ENCODE assay signal across 10 cellular contexts in the genomic region with DNA sequence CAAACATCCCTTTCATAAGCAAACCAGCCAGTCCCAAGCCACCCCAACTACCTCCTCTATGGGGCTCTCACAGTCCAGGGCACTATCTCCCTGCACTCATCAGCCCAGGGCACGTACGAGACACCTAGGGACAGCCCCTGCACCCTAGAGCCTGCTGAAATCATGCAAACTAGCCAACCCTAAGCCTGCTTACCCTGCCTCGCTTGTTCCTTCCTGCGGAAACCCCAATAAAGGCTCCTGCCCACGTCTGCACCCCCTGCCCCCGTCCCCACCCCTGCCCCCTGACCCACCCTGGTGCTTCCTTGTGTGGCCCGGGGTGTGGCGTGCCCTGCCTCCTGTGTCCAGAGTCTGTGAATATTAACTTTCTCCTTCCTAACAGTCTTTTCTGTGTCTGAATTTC.
DNase-seq lines count a peak whose midpoint lies in the region; ATAC-seq and TF ChIP-seq lines count a peak whose summit lies in the region.
"Had no signal": no experiment of that assay in that cellular context is flagged by ENCODE, and none has a peak within 500 bp of the region (broad histone marks: within the 10 kb centered on the region; RNA-seq: fewer than 3 reads in every experiment).

No MANE protein-coding gene starts in this region.

- H3K4me3 Mint-ChIP-seq in CD8-positive, alpha-beta memory T cell, result peak overlapping the region; percentile 22 to 77 (median 65)

- H3K27me3 Mint-ChIP-seq in CD8-positive, alpha-beta memory T cell, result no peaks in the 10 kb centered on the region

- H3K9me3 Mint-ChIP-seq in CD8-positive, alpha-beta memory T cell, result no peaks in the 10 kb centered on the region

- peak overlapping the region in 3 of 8 donors; percentile 29 to 69 (median 64) for H3K27ac Mint-ChIP-seq in CD8-positive, alpha-beta memory T cell

- CTCF ChIA-PET in CD8-positive, alpha-beta memory T cell (lab: Charles Lee), result no interaction called here

- POLR2A ChIA-PET in CD8-positive, alpha-beta memory T cell (lab: Charles Lee), result interaction anchor here (0.7 kb wide), 1 partner anchor 29 kb away, joined by 3 read pairs; no protein-coding TSS in a partner anchor

- no peaks in the 10 kb centered on the region for H3K36me3 Mint-ChIP-seq in CD8-positive, alpha-beta memory T cell

- no peaks in the 10 kb centered on the region for H3K27me3 ChIP-seq in CD8-positive, alpha-beta memory T cell (ENCODE audit: insufficient read depth, low read length, poor library complexity, severe bottlenecking)
- H3K27me3 ChIP-seq in colonic mucosa (no peaks in the 10 kb centered on the region), adrenal gland (no peaks in the 10 kb centered on the region)
- H3K27me3 ChIP-seq: upper lobe of right lung had no signal

- no peak overlapping the region for H3K27ac ChIP-seq in CD8-positive, alpha-beta memory T cell (ENCODE audit: low read depth, low read length)
- no peak overlapping the region for H3K27ac ChIP-seq in colonic mucosa
- H3K27ac ChIP-seq in adrenal gland, result no peak overlapping the region
- H3K27ac ChIP-seq: coronary artery, upper lobe of right lung had no signal

- peak in 3 of 5 donors; percentile 5 to 36 (median 10) for DNase-seq in CD8-positive, alpha-beta memory T cell
- peak; percentile 45 for DNase-seq in colonic mucosa
- DNase-seq in NCI-H2029 treated with DMSO at 0.1 percent for 48 hours (lab: John Stamatoyannopoulos, UW), result no peak
- no peak for DNase-seq in adrenal gland
- no peak for DNase-seq in SKM-1 (lab: John Stamatoyannopoulos, UW; ENCODE audit: unreplicated experiment)
- no peak for DNase-seq in AG20443 (ENCODE audit: low spot score)
- DNase-seq: upper lobe of right lung had no signal

- H3K36me3 ChIP-seq in CD8-positive, alpha-beta memory T cell (ENCODE audit: insufficient read depth, low read length), result no peaks in the 10 kb centered on the region
- no peaks in the 10 kb centered on the region for H3K36me3 ChIP-seq in colonic mucosa
- no peaks in the 10 kb centered on the region for H3K36me3 ChIP-seq in adrenal gland (replicated peaks in 1 of 2)
- H3K36me3 ChIP-seq: upper lobe of right lung had no signal

- no peaks in the 10 kb centered on the region for H3K9me3 ChIP-seq in CD8-positive, alpha-beta memory T cell (ENCODE audit: low read length)
- no peaks in the 10 kb centered on the region for H3K9me3 ChIP-seq in colonic mucosa
- H3K9me3 ChIP-seq in adrenal gland (replicated peaks in 1 of 3), result no peaks in the 10 kb centered on the region
- H3K9me3 ChIP-seq: upper lobe of right lung had no signal

- no peak for TF ChIP-seq POLR2A in adrenal gland (IDR thresholded peaks at IDR 0.05)

- H3K4me3 ChIP-seq in CD8-positive, alpha-beta memory T cell (ENCODE audit: low read length), result no peak overlapping the region
- no peak overlapping the region for H3K4me3 ChIP-seq in colonic mucosa
- no peak overlapping the region for H3K4me3 ChIP-seq in adrenal gland
- H3K4me3 ChIP-seq: coronary artery, upper lobe of right lung had no signal

- ATAC-seq in GM21447 (IDR thresholded peaks at IDR 0.05; ENCODE audit: unreplicated experiment), result peak; percentile 78
- ATAC-seq in HG03571 (IDR thresholded peaks at IDR 0.05; ENCODE audit: unreplicated experiment), result peak; percentile 41
- ATAC-seq: upper lobe of right lung had no signal

- peaks cover 58% of the 10 kb centered on the region for H3K4me1 ChIP-seq in CD8-positive, alpha-beta memory T cell (ENCODE audit: insufficient read depth, low read length)
- H3K4me1 ChIP-seq in colonic mucosa, result no peaks in the 10 kb centered on the region
- peaks cover 0 to 7% of the 10 kb centered on the region in 2 donors for H3K4me1 ChIP-seq in adrenal gland (replicated peaks in 1 of 2)
- H3K4me1 ChIP-seq: upper lobe of right lung had no signal

- TF ChIP-seq CTCF in colonic mucosa (IDR thresholded peaks at IDR 0.05) (no peak), adrenal gland (IDR thresholded peaks at IDR 0.05) (no peak)

- WGBS in adrenal gland, 4 donors, result 85 to 87% (median 86%) methylated on average over 8 of the region's 8 CpGs

- peaks cover 49 to 66% (median 62%) of the 10 kb centered on the region in 3 donors for H3K4me1 Mint-ChIP-seq in CD8-positive, alpha-beta memory T cell

- H3K9ac ChIP-seq in colonic mucosa (ENCODE audit: low read depth in 2 of 2, low read length in 2 of 2), result no peak overlapping the region

- intact Hi-C loops in colonic mucosa (cut with DNase I) (no loop called here), adrenal gland (cut with DNase I) (no loop called here)

Comparison
In these comparisons a context has a peak if more than half of its experiments do, and no peak if none do; other contexts are left out.
1. DNase-seq: peak in CD8-positive, alpha-beta memory T cell (3 of 5) and colonic mucosa (single experiment); none in NCI-H2029 treated with DMSO at 0.1 percent for 48 hours (single experiment), adrenal gland (0 of 7), SKM-1 (single experiment) and AG20443 (single experiment).